ENCODE assay signal across 17 cellular contexts in genomic region chr15:40543082-40543481, GRCh38. TPM values are rescaled to one million over a fixed set of nuclear protein-coding genes. Genes with fewer than 3 reads are reported as not detected.
A peak's percentile ranks its signal among the peaks of the same experiment; 100 is the strongest.
DNase-seq lines count a peak whose midpoint lies in the region; ATAC-seq and TF ChIP-seq lines count a peak whose summit lies in the region.
"Had no signal": no experiment of that assay in that cellular context is flagged by ENCODE, and none has a peak within 500 bp of the region (broad histone marks: within the 10 kb centered on the region; RNA-seq: fewer than 3 reads in every experiment).

No MANE protein-coding gene starts in this region.

- DNase-seq in activated CD8-positive, alpha-beta memory T cell treated with anti-CD3 and anti-CD28 coated beads, Interleukin-2, amount 10 ng/mL, durations not matched to agents 7 days and 5 days: peak; percentile 7
- no peak for DNase-seq in activated CD8-positive, alpha-beta memory T cell treated with anti-CD3 and anti-CD28 coated beads, Interleukin-2, amount 50 U/mL, for 48 hours
- DNase-seq in LoVo (ENCODE audit: low spot score) (peak; percentile 33), Kasumi-1 (lab: John Stamatoyannopoulos, UW) (no peak), NK-92 (lab: John Stamatoyannopoulos, UW; ENCODE audit: unreplicated experiment) (no peak), left ventricle myocardium inferior (no peak)
- DNase-seq: activated CD4-positive, alpha-beta T cell treated with anti-CD3 and anti-CD28 coated beads for 4 hours; activated naive CD8-positive, alpha-beta T cell treated with anti-CD3 and anti-CD28 coated beads, Interleukin-2, amount 10 ng/mL, durations not matched to agents 7 days and 5 days; effector memory CD4-positive, alpha-beta T cell; SHP77 treated with DMSO at 0.1 percent for 48 hours; stimulated activated CD4-positive, alpha-beta T cell treated with anti-CD3 and anti-CD28 coated beads, Interleukin-4, amount 100 ng/mL, for 1 hour; upper lobe of right lung had no signal

- TF ChIP-seq CTCF in left ventricle myocardium inferior (IDR thresholded peaks at IDR 0.05; ENCODE audit: borderline replicate concordance): no peak

- CTCF ChIA-PET in activated CD8-positive, alpha-beta memory T cell treated with anti-CD3 and anti-CD28 coated beads, Interleukin-2, amount 10 ng/mL, durations not matched to agents 7 days and 5 days (lab: Charles Lee): no interaction called here

- peaks cover 12% of the 10 kb centered on the region for H3K4me1 ChIP-seq in left ventricle myocardium inferior
- H3K4me1 ChIP-seq: Caco-2, gastroesophageal sphincter, upper lobe of right lung had no signal

- H3K27ac Mint-ChIP-seq in activated CD8-positive, alpha-beta memory T cell treated with anti-CD3 and anti-CD28 coated beads, Interleukin-2, amount 10 ng/mL, durations not matched to agents 7 days and 5 days: no peak overlapping the region
- H3K27ac Mint-ChIP-seq: activated naive CD8-positive, alpha-beta T cell treated with anti-CD3 and anti-CD28 coated beads, Interleukin-2, amount 10 ng/mL, durations not matched to agents 7 days and 5 days had no signal

- H3K4me3 Mint-ChIP-seq in activated CD8-positive, alpha-beta memory T cell treated with anti-CD3 and anti-CD28 coated beads, Interleukin-2, amount 10 ng/mL, durations not matched to agents 7 days and 5 days: no peak overlapping the region
- H3K4me3 Mint-ChIP-seq: activated naive CD8-positive, alpha-beta T cell treated with anti-CD3 and anti-CD28 coated beads, Interleukin-2, amount 10 ng/mL, durations not matched to agents 7 days and 5 days had no signal

- H3K36me3 Mint-ChIP-seq in activated CD8-positive, alpha-beta memory T cell treated with anti-CD3 and anti-CD28 coated beads, Interleukin-2, amount 10 ng/mL, durations not matched to agents 7 days and 5 days: peaks cover 3% of the 10 kb centered on the region

- H3K27me3 Mint-ChIP-seq in activated CD8-positive, alpha-beta memory T cell treated with anti-CD3 and anti-CD28 coated beads, Interleukin-2, amount 10 ng/mL, durations not matched to agents 7 days and 5 days: no peaks in the 10 kb centered on the region
- H3K27me3 Mint-ChIP-seq: activated naive CD8-positive, alpha-beta T cell treated with anti-CD3 and anti-CD28 coated beads, Interleukin-2, amount 10 ng/mL, durations not matched to agents 7 days and 5 days had no signal

- no peaks in the 10 kb centered on the region for H3K9me3 Mint-ChIP-seq in activated CD8-positive, alpha-beta memory T cell treated with anti-CD3 and anti-CD28 coated beads, Interleukin-2, amount 10 ng/mL, durations not matched to agents 7 days and 5 days (ENCODE audit: low read depth)
- H3K9me3 Mint-ChIP-seq: activated naive CD8-positive, alpha-beta T cell treated with anti-CD3 and anti-CD28 coated beads, Interleukin-2, amount 10 ng/mL, durations not matched to agents 7 days and 5 days had no signal

- H3K9me3 ChIP-seq in left ventricle myocardium inferior (replicated peaks): no peaks in the 10 kb centered on the region
- H3K9me3 ChIP-seq: Caco-2, gastroesophageal sphincter, upper lobe of right lung had no signal

- H3K27ac ChIP-seq in left ventricle myocardium inferior (replicated peaks): no peak overlapping the region
- H3K27ac ChIP-seq: 22Rv1, gastroesophageal sphincter, upper lobe of right lung had no signal

- H3K4me3 ChIP-seq in left ventricle myocardium inferior: no peak overlapping the region
- H3K4me3 ChIP-seq: gastroesophageal sphincter, upper lobe of right lung had no signal

- peaks cover 6% of the 10 kb centered on the region for H3K36me3 ChIP-seq in left ventricle myocardium inferior

- no peak for ATAC-seq in activated CD8-positive, alpha-beta memory T cell treated with anti-CD3 and anti-CD28 coated beads, Interleukin-2, amount 10 ng/mL, durations not matched to agents 7 days and 5 days
- ATAC-seq in HG02610 (IDR thresholded peaks at IDR 0.05; ENCODE audit: unreplicated experiment) (peak; percentile 37), HG03108 (IDR thresholded peaks at IDR 0.05; ENCODE audit: unreplicated experiment) (no peak)
- ATAC-seq: gastroesophageal sphincter, upper lobe of right lung had no signal

- peaks cover 5% of the 10 kb centered on the region for H3K4me1 Mint-ChIP-seq in activated CD8-positive, alpha-beta memory T cell treated with anti-CD3 and anti-CD28 coated beads, Interleukin-2, amount 10 ng/mL, durations not matched to agents 7 days and 5 days

- H3K27me3 ChIP-seq in left ventricle myocardium inferior (ENCODE audit: low read depth): no peaks in the 10 kb centered on the region
- H3K27me3 ChIP-seq: gastroesophageal sphincter, upper lobe of right lung had no signal

- intact Hi-C loops in left ventricle myocardium inferior (cut with micrococcal nuclease): no loop called here

RNA-seq across cellular contexts. Expression of gene CCDC32, which starts 21.8 kb away (rescaled TPM):
- total RNA-seq in activated CD8-positive, alpha-beta memory T cell treated with anti-CD3 and anti-CD28 coated beads, Interleukin-2, amount 10 ng/mL, durations not matched to agents 7 days and 5 days: 10 to 100 TPM; 24.4 to 27.8 TPM
- 24.1 TPM for total RNA-seq in left ventricle myocardium inferior

RNA-seq across cellular contexts. Expression of gene RPUSD2, which starts 26.0 kb away (rescaled TPM):
- 10 to 100 TPM; 17.6 to 17.7 TPM for total RNA-seq in activated CD8-positive, alpha-beta memory T cell treated with anti-CD3 and anti-CD28 coated beads, Interleukin-2, amount 10 ng/mL, durations not matched to agents 7 days and 5 days
- 12.0 TPM for total RNA-seq in left ventricle myocardium inferior

RNA-seq across cellular contexts. Expression of gene KNL1, which starts 51.0 kb away (rescaled TPM):
- 10 to 100 TPM; 52.1 to 75.0 TPM for total RNA-seq in activated CD8-positive, alpha-beta memory T cell treated with anti-CD3 and anti-CD28 coated beads, Interleukin-2, amount 10 ng/mL, durations not matched to agents 7 days and 5 days
- total RNA-seq in left ventricle myocardium inferior: 0.96 TPM

Comparison
In these comparisons a context has a peak if more than half of its experiments do, and no peak if none do; other contexts are left out.
1. DNase-seq: peak in activated CD8-positive, alpha-beta memory T cell treated with anti-CD3 and anti-CD28 coated beads, Interleukin-2, amount 10 ng/mL, durations not matched to agents 7 days and 5 days (single experiment) and LoVo (single experiment); none in activated CD8-positive, alpha-beta memory T cell treated with anti-CD3 and anti-CD28 coated beads, Interleukin-2, amount 50 U/mL, for 48 hours (single experiment), Kasumi-1 (0 of 2), NK-92 (single experiment) and left ventricle myocardium inferior (single experiment).
2. RNA of gene KNL1, which starts 51.0 kb away (total RNA-seq): 52.1 to 75.0 TPM in activated CD8-positive, alpha-beta memory T cell treated with anti-CD3 and anti-CD28 coated beads, Interleukin-2, amount 10 ng/mL, durations not matched to agents 7 days and 5 days; 0.96 TPM in left ventricle myocardium inferior (single experiment); every median in the first group is over 10 times any median in the second.